ENCODE assay signal across 1 cellular context in genomic region chr2:233270366-233270765, GRCh38.
TF ChIP-seq lines count a peak whose summit lies in the region.

No MANE protein-coding gene starts in this region.

TF ChIP-seq in K562, 482 proteins besides CTCF, POLR2A, EP300 and RAD21:
- no peak for TF ChIP-seq CCNT2 (IDR thresholded peaks at IDR 0.05; ENCODE audit: borderline replicate concordance, extremely low read depth, insufficient read length, low read depth, low read length)
- TF ChIP-seq CUX1 (CRISPR knock-in tag; IDR thresholded peaks at IDR 0.05) = no peak
- TF ChIP-seq ZNF592 (IDR thresholded peaks at IDR 0.05) = no peak
- no peak for TF ChIP-seq PHF21A (IDR thresholded peaks at IDR 0.05; ENCODE audit: borderline replicate concordance, low read depth)
- TF ChIP-seq SRSF1 (IDR thresholded peaks at IDR 0.05; ENCODE audit: low read depth, low read length) = no peak
- no peak for TF ChIP-seq NUFIP1 (IDR thresholded peaks at IDR 0.05; ENCODE audit: partially characterized antibody)
- TF ChIP-seq ZNF511 (CRISPR knock-in tag; IDR thresholded peaks at IDR 0.05) = no peak
- TF ChIP-seq TOE1 (IDR thresholded peaks at IDR 0.05; ENCODE audit: borderline replicate concordance) = no peak
- no peak for TF ChIP-seq TOE1 (CRISPR knock-in tag; IDR thresholded peaks at IDR 0.05; ENCODE audit: borderline replicate concordance, low read depth)
- no peak for TF ChIP-seq KAT8 (IDR thresholded peaks at IDR 0.05; ENCODE audit: low read depth)
- TF ChIP-seq POLR2AphosphoS5 (IDR thresholded peaks at IDR 0.05; ENCODE audit: control insufficient read depth, insufficient read depth, low read depth, low read length) = no peak
- TF ChIP-seq THAP12 (CRISPR knock-in tag; IDR thresholded peaks at IDR 0.05) = no peak
- TF ChIP-seq MTA1 (IDR thresholded peaks at IDR 0.05; ENCODE audit: borderline replicate concordance) = no peak
- TF ChIP-seq ZMIZ1 (IDR thresholded peaks at IDR 0.05; ENCODE audit: low read depth in 2 of 2, low read length in 2 of 2) = no peak
- TF ChIP-seq ZNF707 (CRISPR knock-in tag; conservative IDR thresholded peaks at IDR 0.05) = no peak
